1 cellular context compared by ENCODE assay signal in the genomic region with DNA sequence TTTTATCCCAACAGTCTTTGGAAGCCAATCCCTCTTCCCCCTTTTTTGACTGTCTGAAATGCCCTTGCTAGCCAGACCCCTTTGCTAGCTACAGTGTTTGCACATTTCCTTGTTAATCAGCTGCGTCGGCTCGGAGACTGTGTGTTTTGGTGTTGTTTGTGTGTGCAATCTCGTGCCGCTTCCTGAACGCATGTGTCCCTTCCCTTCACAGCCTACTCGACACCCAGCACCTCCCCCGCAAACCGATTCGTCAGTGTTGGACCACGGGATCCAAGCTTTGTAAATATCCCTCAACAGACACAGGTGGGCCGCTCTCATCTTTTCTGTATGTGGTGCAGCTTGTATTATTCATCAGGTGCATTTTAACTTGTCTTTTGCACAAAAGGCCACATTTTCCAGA.
TF ChIP-seq lines count a peak whose summit lies in the region.

No MANE protein-coding gene starts in this region.

TF ChIP-seq in WTC11, 78 proteins besides CTCF, POLR2A, EP300 and RAD21 (continued from another document):
- TF ChIP-seq, protein P1, sequence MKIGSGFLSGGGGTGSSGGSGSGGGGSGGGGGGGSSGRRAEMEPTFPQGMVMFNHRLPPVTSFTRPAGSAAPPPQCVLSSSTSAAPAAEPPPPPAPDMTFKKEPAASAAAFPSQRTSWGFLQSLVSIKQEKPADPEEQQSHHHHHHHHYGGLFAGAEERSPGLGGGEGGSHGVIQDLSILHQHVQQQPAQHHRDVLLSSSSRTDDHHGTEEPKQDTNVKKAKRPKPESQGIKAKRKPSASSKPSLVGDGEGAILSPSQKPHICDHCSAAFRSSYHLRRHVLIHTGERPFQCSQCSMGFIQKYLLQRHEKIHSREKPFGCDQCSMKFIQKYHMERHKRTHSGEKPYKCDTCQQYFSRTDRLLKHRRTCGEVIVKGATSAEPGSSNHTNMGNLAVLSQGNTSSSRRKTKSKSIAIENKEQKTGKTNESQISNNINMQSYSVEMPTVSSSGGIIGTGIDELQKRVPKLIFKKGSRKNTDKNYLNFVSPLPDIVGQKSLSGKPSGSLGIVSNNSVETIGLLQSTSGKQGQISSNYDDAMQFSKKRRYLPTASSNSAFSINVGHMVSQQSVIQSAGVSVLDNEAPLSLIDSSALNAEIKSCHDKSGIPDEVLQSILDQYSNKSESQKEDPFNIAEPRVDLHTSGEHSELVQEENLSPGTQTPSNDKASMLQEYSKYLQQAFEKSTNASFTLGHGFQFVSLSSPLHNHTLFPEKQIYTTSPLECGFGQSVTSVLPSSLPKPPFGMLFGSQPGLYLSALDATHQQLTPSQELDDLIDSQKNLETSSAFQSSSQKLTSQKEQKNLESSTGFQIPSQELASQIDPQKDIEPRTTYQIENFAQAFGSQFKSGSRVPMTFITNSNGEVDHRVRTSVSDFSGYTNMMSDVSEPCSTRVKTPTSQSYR (CRISPR knock-in tag; IDR thresholded peaks at IDR 0.05), result no peak
- TF ChIP-seq ATF1 (CRISPR knock-in tag; IDR thresholded peaks at IDR 0.05), result no peak
